In genomic region chr3:13189639-13190375, GRCh38 we compare ENCODE assay signal across 10 cellular contexts.
A peak's percentile ranks its signal among the peaks of the same experiment; 100 is the strongest.
DNase-seq lines count a peak whose midpoint lies in the region; ATAC-seq and TF ChIP-seq lines count a peak whose summit lies in the region.
"Had no signal": no experiment of that assay in that cellular context is flagged by ENCODE, and none has a peak within 500 bp of the region (broad histone marks: within the 10 kb centered on the region; RNA-seq: fewer than 3 reads in every experiment).

No MANE protein-coding gene starts in this region.

- H4K5ac ChIP-seq in IMR-90 (ENCODE audit: low read depth, low read length) = no peak overlapping the region

- no peak for TF ChIP-seq RAD21 in IMR-90 (IDR thresholded peaks at IDR 0.05; ENCODE audit: low read length)

- no peak overlapping the region for H2BK15ac ChIP-seq in IMR-90 (ENCODE audit: low read depth, low read length)

- H3K4me3 Mint-ChIP-seq in activated naive CD4-positive, alpha-beta T cell treated with anti-CD3 and anti-CD28 coated beads, Interleukin-2, amount 10 ng/mL, durations not matched to agents 7 days and 5 days = no peak overlapping the region
- H3K4me3 Mint-ChIP-seq: type B pancreatic cell had no signal

- H2AK5ac ChIP-seq in IMR-90 (ENCODE audit: low read depth, low read length) = no peak overlapping the region

- no peak overlapping the region for H3K56ac ChIP-seq in IMR-90 (ENCODE audit: extremely low read depth, insufficient read depth, low read length)

- no peak overlapping the region for H3K18ac ChIP-seq in IMR-90 (ENCODE audit: low read depth, low read length)

- CTCF ChIA-PET in IMR-90 (lab: Yijun Ruan, JAX) = no interaction called here
- CTCF ChIA-PET in activated naive CD4-positive, alpha-beta T cell treated with anti-CD3 and anti-CD28 coated beads, Interleukin-2, amount 10 ng/mL, durations not matched to agents 7 days and 5 days (lab: Charles Lee) = interaction anchor here (1.0 to 1.3 kb wide), 2 partner anchors 15 to 98 kb away, joined by 3 to 4 read pairs; no protein-coding TSS in a partner anchor

- TF ChIP-seq POLR2A in IMR-90 (IDR thresholded peaks at IDR 0.05; ENCODE audit: low read depth, low read length) (no peak), right lobe of liver (IDR thresholded peaks at IDR 0.05) (no peak)

- ATAC-seq in IMR-90 (ENCODE audit: low read depth) (peak; percentile 32; the same call in 1 of the 2 replicates), right lobe of liver (peak in 3 of 4 donors; percentile 28 to 78 (median 34)), GM21360 (IDR thresholded peaks at IDR 0.05; ENCODE audit: unreplicated experiment) (no peak), GM18520 (IDR thresholded peaks at IDR 0.05; ENCODE audit: unreplicated experiment) (no peak), HG03108 (IDR thresholded peaks at IDR 0.05; ENCODE audit: unreplicated experiment) (no peak)
- ATAC-seq: GM12878 had no signal

- intact Hi-C loops in IMR-90 (cut with micrococcal nuclease) = no loop called here
- intact Hi-C loops in right lobe of liver (cut with DNase I) = no loop called here

- H2AK9ac ChIP-seq in IMR-90 (replicated peaks; ENCODE audit: low read depth, low read length, poor library complexity) = no peak overlapping the region

- H3K36me3 ChIP-seq in BLaER1 treated with 17β-estradiol and CSF1 and Interleukin-3, amounts not matched to agents 10 nM and 100 nM = peaks cover 0 to 3% (median 0%) of the 10 kb centered on the region in 11 experiments; a peak in 1 of 22 replicates
- H3K36me3 ChIP-seq in IMR-90 (ENCODE audit: control insufficient read depth, insufficient read depth, low read length) (no peaks in the 10 kb centered on the region), right lobe of liver (no peaks in the 10 kb centered on the region)

- H4K91ac ChIP-seq in IMR-90 (ENCODE audit: insufficient read depth, low read depth, low read length) = no peak overlapping the region

- dilution Hi-C loops in IMR-90 (cut with HindIII; ENCODE audit: low sequenced_read_pairs, unreplicated experiment) = no loop called here

- peaks cover 27% of the 10 kb centered on the region for H3K4me1 Mint-ChIP-seq in activated naive CD4-positive, alpha-beta T cell treated with anti-CD3 and anti-CD28 coated beads, Interleukin-2, amount 10 ng/mL, durations not matched to agents 7 days and 5 days

- peak overlapping the region; percentile 81 to 97 (median 95) for H3K4me2 ChIP-seq in BLaER1 treated with 17β-estradiol and CSF1 and Interleukin-3, amounts not matched to agents 10 nM and 100 nM
- no peak overlapping the region for H3K4me2 ChIP-seq in IMR-90 (ENCODE audit: low read depth, low read length)

- peaks cover 8% of the 10 kb centered on the region for H3K9me3 Mint-ChIP-seq in activated naive CD4-positive, alpha-beta T cell treated with anti-CD3 and anti-CD28 coated beads, Interleukin-2, amount 10 ng/mL, durations not matched to agents 7 days and 5 days
- H3K9me3 Mint-ChIP-seq: type B pancreatic cell had no signal

- no peak overlapping the region for H2BK5ac ChIP-seq in IMR-90 (ENCODE audit: low read depth, low read length, poor library complexity, severe bottlenecking)

- H3K9me1 ChIP-seq in IMR-90 (ENCODE audit: insufficient read depth, low read length) = no peaks in the 10 kb centered on the region; the same call in 1 of the 2 replicates

- peaks cover 50% of the 10 kb centered on the region for H3K27me3 Mint-ChIP-seq in activated naive CD4-positive, alpha-beta T cell treated with anti-CD3 and anti-CD28 coated beads, Interleukin-2, amount 10 ng/mL, durations not matched to agents 7 days and 5 days

- H3K79me1 ChIP-seq in IMR-90 (ENCODE audit: low read depth in 1 of 2, low read length in 2 of 2) = no peaks in the 10 kb centered on the region

- H3K36me3 Mint-ChIP-seq in activated naive CD4-positive, alpha-beta T cell treated with anti-CD3 and anti-CD28 coated beads, Interleukin-2, amount 10 ng/mL, durations not matched to agents 7 days and 5 days = peaks cover 5% of the 10 kb centered on the region
- H3K36me3 Mint-ChIP-seq: type B pancreatic cell had no signal

- DNase-seq in IMR-90 = peak; percentile 36
- DNase-seq in activated naive CD4-positive, alpha-beta T cell treated with anti-CD3 and anti-CD28 coated beads, Interleukin-2, amount 10 ng/mL, durations not matched to agents 7 days and 5 days = peak; percentile 44
- peak in 1 of 3 donors; percentile 48 for DNase-seq in right lobe of liver
- DNase-seq in HT-29 (ENCODE audit: low spot score) = no peak

- H3K23ac ChIP-seq in IMR-90 (ENCODE audit: low read depth, low read length) = no peak overlapping the region

- POLR2A ChIA-PET in IMR-90 (lab: Charles Lee; ENCODE audit: unreplicated experiment) = no interaction called here

- H3K27me3 ChIP-seq in BLaER1 treated with 17β-estradiol and CSF1 and Interleukin-3, amounts not matched to agents 10 nM and 100 nM = no peaks in the 10 kb centered on the region; a peak in 1 of 22 replicates
- H3K27me3 ChIP-seq in IMR-90 (ENCODE audit: control insufficient read depth, insufficient read depth, low read length) = peaks cover 7% of the 10 kb centered on the region
- H3K27me3 ChIP-seq in right lobe of liver = no peaks in the 10 kb centered on the region

- peak overlapping the region; percentile 31 to 92 (median 83); a peak in 21 of 22 replicates for H3K27ac ChIP-seq in BLaER1 treated with 17β-estradiol and CSF1 and Interleukin-3, amounts not matched to agents 10 nM and 100 nM
- no peak overlapping the region for H3K27ac ChIP-seq in IMR-90 (ENCODE audit: insufficient read depth, low read length)
- H3K27ac ChIP-seq in right lobe of liver = no peak overlapping the region

- H3K9ac ChIP-seq in BLaER1 treated with 17β-estradiol and CSF1 and Interleukin-3, amounts not matched to agents 10 nM and 100 nM = peak overlapping the region in 9 of 11 experiments; percentile 47 to 77 (median 70); a peak in 17 of 22 replicates
- no peak overlapping the region for H3K9ac ChIP-seq in IMR-90 (ENCODE audit: low read depth, low read length)

- peaks cover 17 to 37% (median 30%) of the 10 kb centered on the region in 11 experiments for H3K9me3 ChIP-seq in BLaER1 treated with 17β-estradiol and CSF1 and Interleukin-3, amounts not matched to agents 10 nM and 100 nM (replicated peaks in 1 of 11)
- H3K9me3 ChIP-seq in IMR-90 (ENCODE audit: control insufficient read depth, insufficient read depth, low read length) = no peaks in the 10 kb centered on the region
- no peaks in the 10 kb centered on the region for H3K9me3 ChIP-seq in right lobe of liver

- H2AFZ ChIP-seq in IMR-90 (replicated peaks; ENCODE audit: low read length, poor library complexity) = peak overlapping the region; percentile 72

- peak overlapping the region; percentile 84 for H3K27ac Mint-ChIP-seq in activated naive CD4-positive, alpha-beta T cell treated with anti-CD3 and anti-CD28 coated beads, Interleukin-2, amount 10 ng/mL, durations not matched to agents 7 days and 5 days
- H3K27ac Mint-ChIP-seq: type B pancreatic cell had no signal

- no peak overlapping the region for H2BK120ac ChIP-seq in IMR-90 (ENCODE audit: low read depth, low read length)

- 50% methylated on average over 1 of the region's 11 CpGs; no CpG with 5 or more reads in 1 of the 2 experiments for WGBS in IMR-90 (ENCODE audit: extremely low coverage in 2 of 2, insufficient read length in 1 of 2), 2 experiments
- 78% methylated on average over 9 of the region's 11 CpGs for WGBS in right lobe of liver (ENCODE audit: insufficient coverage, low coverage, low lambda C conversion rate, missing lambda C conversion rate)

- peak overlapping the region in 8 of 10 experiments; percentile 19 to 58 (median 42); a peak in 15 of 20 replicates for H3K4me3 ChIP-seq in BLaER1 treated with 17β-estradiol and CSF1 and Interleukin-3, amounts not matched to agents 10 nM and 100 nM
- H3K4me3 ChIP-seq in IMR-90 (ENCODE audit: insufficient read depth, low read depth, low read length) (no peak overlapping the region), right lobe of liver (no peak overlapping the region)
- H3K4me3 ChIP-seq: GM12878 had no signal

- no peaks in the 10 kb centered on the region for H4K20me1 ChIP-seq in BLaER1 treated with 17β-estradiol and CSF1 and Interleukin-3, amounts not matched to agents 10 nM and 100 nM
- H4K20me1 ChIP-seq in IMR-90 (ENCODE audit: insufficient read depth, low read length) = no peaks in the 10 kb centered on the region

- H3K14ac ChIP-seq in IMR-90 (replicated peaks; ENCODE audit: low read depth, low read length) = no peak overlapping the region

- H3K4ac ChIP-seq in IMR-90 (ENCODE audit: low read depth, low read length) = no peak overlapping the region

- H2BK20ac ChIP-seq in IMR-90 (ENCODE audit: low read depth, low read length) = no peak overlapping the region

- in situ Hi-C loops in IMR-90 (cut with MboI; ENCODE audit: low sequenced_read_pairs) = no loop called here

- H4K8ac ChIP-seq in IMR-90 (ENCODE audit: low read depth in 2 of 2, low read length in 2 of 2) = no peak overlapping the region

- peaks cover 62 to 90% (median 81%) of the 10 kb centered on the region in 10 experiments for H3K4me1 ChIP-seq in BLaER1 treated with 17β-estradiol and CSF1 and Interleukin-3, amounts not matched to agents 10 nM and 100 nM
- no peaks in the 10 kb centered on the region; the same call in 1 of the 2 replicates for H3K4me1 ChIP-seq in IMR-90 (ENCODE audit: control insufficient read depth, insufficient read depth, low read length)
- H3K4me1 ChIP-seq in right lobe of liver = no peaks in the 10 kb centered on the region

- TF ChIP-seq CTCF in IMR-90 (conservative IDR thresholded peaks at IDR 0.05; ENCODE audit: low read depth, low read length) = no peak
- no peak for TF ChIP-seq CTCF in right lobe of liver (IDR thresholded peaks at IDR 0.05)

- BruUV-seq in IMR-90 (replicated peaks; lab: Mats Ljungman, UMichigan) = no TSS peak

TF ChIP-seq in IMR-90, 13 proteins besides CTCF, POLR2A, EP300 and RAD21 (continues in another document):
- no peak for TF ChIP-seq CEBPB (IDR thresholded peaks at IDR 0.05; ENCODE audit: low read depth, low read length)
- no peak for TF ChIP-seq BHLHE40 (IDR thresholded peaks at IDR 0.05; ENCODE audit: low read depth, low read length)
- TF ChIP-seq MAFK (IDR thresholded peaks at IDR 0.05; ENCODE audit: low read depth, low read length) = no peak
- no peak for TF ChIP-seq FOS (IDR thresholded peaks at IDR 0.05; ENCODE audit: low read depth, low read length)
- TF ChIP-seq, protein P1, sequence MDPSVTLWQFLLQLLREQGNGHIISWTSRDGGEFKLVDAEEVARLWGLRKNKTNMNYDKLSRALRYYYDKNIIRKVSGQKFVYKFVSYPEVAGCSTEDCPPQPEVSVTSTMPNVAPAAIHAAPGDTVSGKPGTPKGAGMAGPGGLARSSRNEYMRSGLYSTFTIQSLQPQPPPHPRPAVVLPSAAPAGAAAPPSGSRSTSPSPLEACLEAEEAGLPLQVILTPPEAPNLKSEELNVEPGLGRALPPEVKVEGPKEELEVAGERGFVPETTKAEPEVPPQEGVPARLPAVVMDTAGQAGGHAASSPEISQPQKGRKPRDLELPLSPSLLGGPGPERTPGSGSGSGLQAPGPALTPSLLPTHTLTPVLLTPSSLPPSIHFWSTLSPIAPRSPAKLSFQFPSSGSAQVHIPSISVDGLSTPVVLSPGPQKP (IDR thresholded peaks at IDR 0.05; ENCODE audit: borderline replicate concordance, low read depth, low read length) = no peak
- TF ChIP-seq RCOR1 (IDR thresholded peaks at IDR 0.05; ENCODE audit: insufficient replicate concordance, low read length) = no peak
- TF ChIP-seq CHD1 (IDR thresholded peaks at IDR 0.05; ENCODE audit: low read depth, low read length) = no peak
- no peak for TF ChIP-seq NFE2L2 (IDR thresholded peaks at IDR 0.05; ENCODE audit: low read depth, low read length)

Comparison
In these comparisons a context has a peak if more than half of its experiments do, and no peak if none do; other contexts are left out.
1. H3K27ac ChIP-seq: peak in BLaER1 treated with 17β-estradiol and CSF1 and Interleukin-3, amounts not matched to agents 10 nM and 100 nM (11 of 11); none in IMR-90 (single experiment) and right lobe of liver (0 of 3).
2. H3K4me3 ChIP-seq: peak in BLaER1 treated with 17β-estradiol and CSF1 and Interleukin-3, amounts not matched to agents 10 nM and 100 nM (8 of 10); none in IMR-90 (single experiment) and right lobe of liver (0 of 3).
3. ATAC-seq: peak in IMR-90 (single experiment) and right lobe of liver (3 of 4); none in GM21360 (single experiment), GM18520 (single experiment) and HG03108 (single experiment).